ENCODE assay signal across 19 cellular contexts in the genomic region with DNA sequence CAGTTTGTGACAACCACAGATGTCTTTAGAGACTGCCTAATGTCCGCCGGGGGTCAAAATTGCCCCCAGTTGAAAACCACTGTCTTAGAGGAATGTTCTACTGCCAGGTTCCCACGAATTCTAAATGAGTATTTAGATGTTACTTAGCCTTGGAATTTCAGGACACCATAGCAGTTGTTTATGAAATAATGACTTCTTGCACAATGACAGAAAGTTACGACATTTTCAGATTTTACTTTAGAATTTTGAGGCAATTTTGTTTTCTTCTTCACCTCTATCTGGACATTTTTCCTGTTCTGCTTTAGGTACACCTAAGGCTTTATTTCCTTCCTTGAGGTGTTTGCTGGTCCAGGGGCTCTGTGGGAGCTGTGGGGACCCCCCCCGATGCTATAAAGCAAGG.
"Had no signal": no experiment of that assay in that cellular context is flagged by ENCODE, and none has a peak within 500 bp of the region (broad histone marks: within the 10 kb centered on the region; RNA-seq: fewer than 3 reads in every experiment).

No MANE protein-coding gene starts in this region.

- H3K36me3 ChIP-seq: breast epithelium, MG63, SJSA1 had no signal

- H3K36me3 Mint-ChIP-seq: activated naive CD8-positive, alpha-beta T cell treated with anti-CD3 and anti-CD28 coated beads, Interleukin-2, amount 10 ng/mL, durations not matched to agents 7 days and 5 days had no signal

- H3K27ac Mint-ChIP-seq: activated CD8-positive, alpha-beta T cell treated with anti-CD3 and anti-CD28 coated beads for 36 hours; activated naive CD8-positive, alpha-beta T cell treated with anti-CD3 and anti-CD28 coated beads, Interleukin-2, amount 10 ng/mL, durations not matched to agents 7 days and 5 days; activated T-cell treated with anti-CD3 and anti-CD28 coated beads, Interleukin-2, amount 50 U/mL, for 72 hours had no signal

- ATAC-seq: activated CD4-positive, CD25-positive, alpha-beta regulatory T cell treated with anti-CD3 and anti-CD28 coated beads, Interleukin-2, amount 50 U/mL, for 24 hours; activated CD8-positive, alpha-beta T cell treated with anti-CD3 and anti-CD28 coated beads for 36 hours; activated T-cell treated with anti-CD3 and anti-CD28 coated beads, Interleukin-2, amount 50 U/mL, for 72 hours; SK-N-SH treated with all-trans-retinoic acid at 6 μM for 48 hours had no signal

- H3K27ac ChIP-seq: breast epithelium, SJSA1 had no signal

- H3K27me3 ChIP-seq: breast epithelium, MG63, SJSA1 had no signal

- H3K9me3 ChIP-seq: MG63, SJSA1 had no signal

- H3K9me3 Mint-ChIP-seq: activated naive CD8-positive, alpha-beta T cell treated with anti-CD3 and anti-CD28 coated beads, Interleukin-2, amount 10 ng/mL, durations not matched to agents 7 days and 5 days had no signal

- H3K4me1 Mint-ChIP-seq: activated naive CD8-positive, alpha-beta T cell treated with anti-CD3 and anti-CD28 coated beads, Interleukin-2, amount 10 ng/mL, durations not matched to agents 7 days and 5 days had no signal

- H3K4me3 ChIP-seq: breast epithelium, MG63, SJSA1 had no signal

- H3K27me3 Mint-ChIP-seq: activated naive CD8-positive, alpha-beta T cell treated with anti-CD3 and anti-CD28 coated beads, Interleukin-2, amount 10 ng/mL, durations not matched to agents 7 days and 5 days had no signal

- FAIRE-seq: RCC 7860 had no signal

- H3K4me3 Mint-ChIP-seq: activated CD8-positive, alpha-beta T cell treated with anti-CD3 and anti-CD28 coated beads for 36 hours; activated naive CD8-positive, alpha-beta T cell treated with anti-CD3 and anti-CD28 coated beads, Interleukin-2, amount 10 ng/mL, durations not matched to agents 7 days and 5 days; activated T-cell treated with anti-CD3 and anti-CD28 coated beads, Interleukin-2, amount 50 U/mL, for 72 hours had no signal

- H3K4me1 ChIP-seq: breast epithelium, SJSA1 had no signal

- DNase-seq: activated CD4-positive, alpha-beta T cell treated with anti-CD3 and anti-CD28 coated beads for 4 hours; activated CD8-positive, alpha-beta memory T cell treated with anti-CD3 and anti-CD28 coated beads, Interleukin-2, amount 50 U/mL, for 4 hours; activated CD8-positive, alpha-beta T cell treated with anti-CD3 and anti-CD28 coated beads for 36 hours; activated naive CD4-positive, alpha-beta T cell treated with anti-CD3 and anti-CD28 coated beads, Interleukin-2, amount 50 U/mL, for 16 hours; activated naive CD8-positive, alpha-beta T cell treated with anti-CD3 and anti-CD28 coated beads, Interleukin-2, amount 10 ng/mL, durations not matched to agents 7 days and 5 days; activated T-cell treated with anti-CD3 and anti-CD28 coated beads, Interleukin-2, amount 50 U/mL, for 72 hours; aorta; NCI-H1105 treated with DMSO at 0.1 percent for 48 hours; NCI-H1436 treated with DMSO at 0.1 percent for 48 hours; NCI-H187; NCI-H2081; NCI-H446; SW 1271 had no signal
